2 cellular contexts compared by ENCODE assay signal in the genomic region with DNA sequence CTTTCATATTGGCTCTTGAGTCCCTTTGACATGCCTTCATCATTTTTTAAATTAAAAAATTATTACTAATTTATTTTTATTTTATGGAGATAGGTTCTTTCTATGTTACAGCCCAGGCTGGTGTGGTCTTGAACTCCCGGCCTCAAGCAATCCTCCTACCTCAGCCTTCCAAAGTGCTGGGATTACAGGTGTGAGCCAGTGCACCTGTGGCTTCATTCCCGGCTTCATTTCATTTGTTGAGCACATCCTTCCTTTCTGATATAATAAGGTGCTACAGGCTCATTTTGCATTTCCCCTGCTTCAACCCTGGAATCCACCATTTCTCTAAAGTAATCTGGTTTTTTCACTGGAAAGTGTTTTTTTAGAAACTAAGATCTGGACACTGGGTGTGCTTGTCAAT. TPM values are rescaled to one million over a fixed set of nuclear protein-coding genes. Genes with fewer than 3 reads are reported as not detected.
"Had no signal": no experiment of that assay in that cellular context is flagged by ENCODE, and none has a peak within 500 bp of the region (broad histone marks: within the 10 kb centered on the region; RNA-seq: fewer than 3 reads in every experiment).

No MANE protein-coding gene starts in this region.

RNA-seq across cellular contexts. Expression of a gene that starts 23.8 kb away (rescaled TPM):
- total RNA-seq: G401, GM12878 had no signal
